24 cellular contexts compared by ENCODE assay signal in genomic region chr15:66875588-66876422, GRCh38.
DNase-seq lines count a peak whose midpoint lies in the region; ATAC-seq and TF ChIP-seq lines count a peak whose summit lies in the region.
"Had no signal": no experiment of that assay in that cellular context is flagged by ENCODE, and none has a peak within 500 bp of the region (broad histone marks: within the 10 kb centered on the region; RNA-seq: fewer than 3 reads in every experiment).

No MANE protein-coding gene starts in this region.

- whole genome bisulfite sequencing in sigmoid colon, 2 donors, result 85 to 88% methylated on average over 18 of the region's 18 CpGs

- POLR2A ChIA-PET in HEK293 (lab: Yijun Ruan, JAX), result interaction anchor here (0.6 kb wide), 1 partner anchor 275 kb away, joined by 5 read pairs; no protein-coding TSS in a partner anchor

- H3K4me1 Mint-ChIP-seq in activated T-cell treated with anti-CD3 and anti-CD28 coated beads, Interleukin-2, amount 50 U/mL, for 72 hours (ENCODE audit: low read depth), result no peaks in the 10 kb centered on the region
- H3K4me1 Mint-ChIP-seq: CD4-positive, alpha-beta memory T cell; natural killer cell had no signal

- H3K9me3 Mint-ChIP-seq in activated T-cell treated with anti-CD3 and anti-CD28 coated beads, Interleukin-2, amount 50 U/mL, for 72 hours, result no peaks in the 10 kb centered on the region
- H3K9me3 Mint-ChIP-seq: CD4-positive, alpha-beta memory T cell; natural killer cell; stimulated activated naive CD8-positive, alpha-beta T cell treated with anti-CD3 and anti-CD28 coated beads, Interleukin-15, Interleukin-2, amounts not matched to agents 100 ng/mL and 50 ng/mL, for 24 hours; WTC11 had no signal

- no peak for TF ChIP-seq POLR2A in sigmoid colon (IDR thresholded peaks at IDR 0.05)

- H3K36me3 Mint-ChIP-seq in activated T-cell treated with anti-CD3 and anti-CD28 coated beads, Interleukin-2, amount 50 U/mL, for 72 hours (ENCODE audit: insufficient read depth in 2 of 2), result no peaks in the 10 kb centered on the region
- H3K36me3 Mint-ChIP-seq: CD4-positive, alpha-beta memory T cell; natural killer cell; WTC11 had no signal

- peaks cover 10% of the 10 kb centered on the region for H3K27me3 Mint-ChIP-seq in activated T-cell treated with anti-CD3 and anti-CD28 coated beads, Interleukin-2, amount 50 U/mL, for 72 hours (ENCODE audit: low read depth)

- H3K27ac Mint-ChIP-seq in activated T-cell treated with anti-CD3 and anti-CD28 coated beads, Interleukin-2, amount 50 U/mL, for 72 hours, result no peak overlapping the region
- H3K27ac Mint-ChIP-seq: CD4-positive, alpha-beta memory T cell; natural killer cell; stimulated activated naive CD8-positive, alpha-beta T cell treated with anti-CD3 and anti-CD28 coated beads, Interleukin-15, Interleukin-2, amounts not matched to agents 100 ng/mL and 50 ng/mL, for 24 hours; WTC11 had no signal

- ATAC-seq in activated T-cell treated with anti-CD3 and anti-CD28 coated beads, Interleukin-2, amount 50 U/mL, for 72 hours (replicated peaks in 1 of 2), result peak; percentile 41 to 54
- ATAC-seq in HG02763 (IDR thresholded peaks at IDR 0.05; ENCODE audit: unreplicated experiment), result no peak
- ATAC-seq in GM19351 (IDR thresholded peaks at IDR 0.05; ENCODE audit: unreplicated experiment), result no peak
- ATAC-seq: natural killer cell had no signal

- no peak for TF ChIP-seq CTCF in HEK293 (tag by site-specific recombination; IDR thresholded peaks at IDR 0.05)
- no peak for TF ChIP-seq CTCF in colonic mucosa (IDR thresholded peaks at IDR 0.05)
- TF ChIP-seq CTCF in sigmoid colon (IDR thresholded peaks at IDR 0.05), result no peak

- CTCF ChIA-PET in HEK293 (lab: Yijun Ruan, JAX), result interaction anchor here (1.7 kb wide), 1 partner anchor 27 kb away, joined by 4 read pairs; no protein-coding TSS in a partner anchor

- H3K27ac ChIP-seq in HEK293 (ENCODE audit: extremely low read depth, low read depth, low read length), result no peak overlapping the region
- H3K27ac ChIP-seq in colonic mucosa, result no peak overlapping the region
- H3K27ac ChIP-seq in sigmoid colon, result no peak overlapping the region
- H3K27ac ChIP-seq: adrenal gland, brain microvascular endothelial cell, epithelial cell of prostate, SJCRH30, thyroid gland had no signal

- H3K4me1 ChIP-seq in HEK293 (ENCODE audit: control insufficient read depth, insufficient read depth, low read length), result peaks cover 13% of the 10 kb centered on the region
- no peaks in the 10 kb centered on the region for H3K4me1 ChIP-seq in colonic mucosa
- peaks cover 0 to 11% (median 2%) of the 10 kb centered on the region in 4 donors for H3K4me1 ChIP-seq in sigmoid colon

- DNase-seq in activated T-cell treated with anti-CD3 and anti-CD28 coated beads, Interleukin-2, amount 50 U/mL, for 72 hours, result no peak
- DNase-seq in activated T-cell treated with anti-CD3 and anti-CD28 coated beads for 4 hours (no peak), colonic mucosa (peak; percentile 11), sigmoid colon (peak; percentile 20), OCI-M2 (lab: John Stamatoyannopoulos, UW; ENCODE audit: unreplicated experiment) (no peak)
- DNase-seq: activated gamma-delta T cell; brain microvascular endothelial cell; CD4-positive, alpha-beta memory T cell; DMS153; effector CD4-positive, alpha-beta T cell; GF-D8; natural killer cell; NCI-H1694 treated with DMSO at 0.1 percent for 48 hours; NCI-H2171 treated with DMSO at 0.1 percent for 48 hours; NCI-H526; SJCRH30; thyroid gland had no signal

- no peaks in the 10 kb centered on the region for H3K36me3 ChIP-seq in HEK293 (ENCODE audit: control insufficient read depth in 2 of 2, insufficient read depth in 1 of 2, low read length in 2 of 2)
- no peaks in the 10 kb centered on the region for H3K36me3 ChIP-seq in colonic mucosa
- no peaks in the 10 kb centered on the region for H3K36me3 ChIP-seq in sigmoid colon
- H3K36me3 ChIP-seq: adrenal gland, brain microvascular endothelial cell, SJCRH30, thyroid gland had no signal

- TF ChIP-seq EP300 in sigmoid colon (IDR thresholded peaks at IDR 0.05), result no peak

- no peaks in the 10 kb centered on the region for H3K9me3 ChIP-seq in HEK293 (ENCODE audit: control insufficient read depth, insufficient read depth, low read depth, low read length)
- no peaks in the 10 kb centered on the region for H3K9me3 ChIP-seq in colonic mucosa
- no peaks in the 10 kb centered on the region for H3K9me3 ChIP-seq in sigmoid colon
- H3K9me3 ChIP-seq: adrenal gland, thyroid gland had no signal

- H3K4me3 ChIP-seq in HEK293 (ENCODE audit: low read depth, low read length) (no peak overlapping the region), colonic mucosa (no peak overlapping the region), sigmoid colon (no peak overlapping the region)
- H3K4me3 ChIP-seq: adrenal gland, SJCRH30, thyroid gland had no signal

- no peak overlapping the region for H3K9ac ChIP-seq in colonic mucosa (ENCODE audit: low read depth in 2 of 2, low read length in 2 of 2)

- H3K27me3 ChIP-seq in colonic mucosa, result no peaks in the 10 kb centered on the region
- no peaks in the 10 kb centered on the region for H3K27me3 ChIP-seq in sigmoid colon
- H3K27me3 ChIP-seq: adrenal gland, brain microvascular endothelial cell, SJCRH30, thyroid gland had no signal

- H3K4me3 Mint-ChIP-seq in activated T-cell treated with anti-CD3 and anti-CD28 coated beads, Interleukin-2, amount 50 U/mL, for 72 hours, result no peak overlapping the region
- H3K4me3 Mint-ChIP-seq: CD4-positive, alpha-beta memory T cell; natural killer cell; stimulated activated naive CD8-positive, alpha-beta T cell treated with anti-CD3 and anti-CD28 coated beads, Interleukin-15, Interleukin-2, amounts not matched to agents 100 ng/mL and 50 ng/mL, for 24 hours; WTC11 had no signal

- intact Hi-C loops in colonic mucosa (cut with DNase I) (no loop called here), sigmoid colon (cut with DNase I) (no loop called here)

TF ChIP-seq in HEK293, 187 proteins besides CTCF, POLR2A, EP300 and RAD21:
- TF ChIP-seq ZNF596 (tag by site-specific recombination; IDR thresholded peaks at IDR 0.05) (no peak), EGR2 (tag by site-specific recombination; IDR thresholded peaks at IDR 0.05; ENCODE audit: low read depth) (0 out of 2 replicates have a peak, but pooled peaks have one; percentile 16), ZNF16 (tag by site-specific recombination; IDR thresholded peaks at IDR 0.05; ENCODE audit: low read depth) (peak; percentile 42; the same call in 1 of the 2 replicates), ZFHX2 (tag by site-specific recombination; conservative IDR thresholded peaks at IDR 0.05) (0 out of 2 replicates have a peak, but pooled peaks have one; percentile 6), SCRT2 (tag by site-specific recombination; IDR thresholded peaks at IDR 0.05) (peak; percentile 41)

Comparison
In these comparisons a context has a peak if more than half of its experiments do, and no peak if none do; other contexts are left out.
1. ATAC-seq: peak in activated T-cell treated with anti-CD3 and anti-CD28 coated beads, Interleukin-2, amount 50 U/mL, for 72 hours (2 of 2); none in HG02763 (single experiment) and GM19351 (single experiment).
2. DNase-seq: peak in colonic mucosa (single experiment) and sigmoid colon (single experiment); none in activated T-cell treated with anti-CD3 and anti-CD28 coated beads, Interleukin-2, amount 50 U/mL, for 72 hours (0 of 2), activated T-cell treated with anti-CD3 and anti-CD28 coated beads for 4 hours (single experiment) and OCI-M2 (single experiment).